20 cellular contexts compared by ENCODE assay signal in genomic region chr9:121807069-121807917, GRCh38.
"Had no signal": no experiment of that assay in that cellular context is flagged by ENCODE, and none has a peak within 500 bp of the region (broad histone marks: within the 10 kb centered on the region; RNA-seq: fewer than 3 reads in every experiment).

No MANE protein-coding gene starts in this region.

- H3K4me1 ChIP-seq: gastroesophageal sphincter, left lung, prostate gland, tibial nerve had no signal

- FAIRE-seq: keratinocyte had no signal

- H3K27me3 ChIP-seq: gastroesophageal sphincter, hepatocyte, left lung, tibial nerve had no signal

- ATAC-seq: activated naive CD8-positive, alpha-beta T cell treated with anti-CD3 and anti-CD28 coated beads, Interleukin-2, amount 50 U/mL, for 24 hours; activated T-helper 17 cell treated with anti-CD3 and anti-CD28 coated beads, Interleukin-2, amount 50 U/mL, for 72 hours; left lung; mucosa of descending colon had no signal

- H3K36me3 ChIP-seq: gastroesophageal sphincter, left lung, prostate gland, tibial nerve had no signal

- DNase-seq: activated CD4-positive, alpha-beta T cell treated with anti-CD3 and anti-CD28 coated beads, Interleukin-2, amount 50 U/mL, for 4 hours; activated CD4-positive, CD25-positive, alpha-beta regulatory T cell treated with anti-CD3 and anti-CD28 coated beads, Interleukin-2, amount 50 U/mL, for 72 hours; activated naive CD4-positive, alpha-beta T cell treated with Interleukin-2 at 50 U/mL for 16 hours; activated naive CD8-positive, alpha-beta T cell treated with anti-CD3 and anti-CD28 coated beads, Interleukin-2, amount 50 U/mL, for 24 hours; activated T-cell treated with anti-CD3 and anti-CD28 coated beads for 4 hours; aorta; dermis blood vessel endothelial cell; left lung; mucosa of descending colon; natural killer cell; occipital lobe; stimulated activated CD4-positive, alpha-beta T cell treated with anti-CD3 and anti-CD28 coated beads, Interleukin-1b, Interleukin-23, amount 100 ng/mL, for 48 hours; T-helper 1 cell; T1000 had no signal

- H3K4me3 ChIP-seq: gastroesophageal sphincter, hepatocyte, left lung, mucosa of descending colon, prostate gland, tibial nerve had no signal

- H3K27ac ChIP-seq: gastroesophageal sphincter, hepatocyte, left lung, prostate gland, tibial nerve had no signal

- H3K9me3 ChIP-seq: mucosa of descending colon, prostate gland had no signal
